Comparison of ENCODE assay signal across 8 cellular contexts in genomic region chr22:26360169-26360885, GRCh38.
A peak's percentile ranks its signal among the peaks of the same experiment; 100 is the strongest.
DNase-seq lines count a peak whose midpoint lies in the region; ATAC-seq and TF ChIP-seq lines count a peak whose summit lies in the region.

No MANE protein-coding gene starts in this region.

- H3K27ac ChIP-seq in SK-N-MC (no peak overlapping the region), thyroid gland (no peak overlapping the region)

- H3K9me3 ChIP-seq in MG63 = no peaks in the 10 kb centered on the region
- H3K9me3 ChIP-seq in SK-N-MC (ENCODE audit: low read depth, low read length) = no peaks in the 10 kb centered on the region
- no peaks in the 10 kb centered on the region for H3K9me3 ChIP-seq in thyroid gland

- peaks cover 5% of the 10 kb centered on the region for H3K9me3 Mint-ChIP-seq in glutamatergic neuron (ENCODE audit: unreplicated experiment)
- no peaks in the 10 kb centered on the region for H3K9me3 Mint-ChIP-seq in osteocyte (ENCODE audit: unreplicated experiment)

- H3K9ac ChIP-seq in SK-N-MC (ENCODE audit: insufficient read length) = peak overlapping the region; percentile 58

- TF ChIP-seq POLR2A in thyroid gland (IDR thresholded peaks at IDR 0.05) = no peak

- H3K4me1 Mint-ChIP-seq in glutamatergic neuron (ENCODE audit: low read depth, unreplicated experiment) (peaks cover 18% of the 10 kb centered on the region), osteocyte (ENCODE audit: unreplicated experiment) (peaks cover 6% of the 10 kb centered on the region)

- TF ChIP-seq CTCF in glutamatergic neuron (IDR thresholded peaks at IDR 0.05; ENCODE audit: partially characterized antibody, unreplicated experiment) = peak; percentile 95
- peak; percentile 90 for TF ChIP-seq CTCF in osteocyte (IDR thresholded peaks at IDR 0.05)
- TF ChIP-seq CTCF in thyroid gland (IDR thresholded peaks at IDR 0.05) = peak; percentile 68 to 96 (median 82)

- peak overlapping the region; percentile 46 for H3K4me3 Mint-ChIP-seq in glutamatergic neuron (ENCODE audit: unreplicated experiment)
- no peak overlapping the region for H3K4me3 Mint-ChIP-seq in osteocyte (ENCODE audit: unreplicated experiment)

- intact Hi-C loops in thyroid gland (cut with DNase I) = loop anchor here (10.0 kb wide), 1 partner anchor 304 kb away; no protein-coding TSS in a partner anchor

- no peak for ATAC-seq in GM18511 (IDR thresholded peaks at IDR 0.05; ENCODE audit: unreplicated experiment)

- peaks cover 5% of the 10 kb centered on the region for H3K27me3 Mint-ChIP-seq in glutamatergic neuron (ENCODE audit: unreplicated experiment)
- peaks cover 15% of the 10 kb centered on the region for H3K27me3 Mint-ChIP-seq in osteocyte (ENCODE audit: unreplicated experiment)

- H3K27me3 ChIP-seq in MG63 (no peaks in the 10 kb centered on the region), thyroid gland (no peaks in the 10 kb centered on the region)

- H3K36me3 Mint-ChIP-seq in glutamatergic neuron (ENCODE audit: unreplicated experiment) (no peaks in the 10 kb centered on the region), osteocyte (ENCODE audit: unreplicated experiment) (no peaks in the 10 kb centered on the region)

- H3K4me3 ChIP-seq in MG63 (no peak overlapping the region), SK-N-MC (peak overlapping the region; percentile 64), thyroid gland (replicated peaks in 1 of 3) (no peak overlapping the region)

- DNase-seq in ELF-1 (ENCODE audit: low read depth, low spot score) (peak; percentile 94), MG63 (peak; percentile 55), SK-N-MC (ENCODE audit: low read depth, low spot score) (peak; percentile 66), glutamatergic neuron (peak; percentile 74), osteocyte (ENCODE audit: extremely low spot score, unreplicated experiment) (peak; percentile 88), thyroid gland (peak; percentile 57 to 66)
- peak; percentile 63 for DNase-seq in activated naive CD4-positive, alpha-beta T cell treated with anti-CD3 and anti-CD28 coated beads, Interleukin-2, amount 50 U/mL, for 16 hours

- WGBS in thyroid gland, 2 donors = 9% methylated on average over 17 of the region's 17 CpGs

- H3K4me1 ChIP-seq in thyroid gland = no peaks in the 10 kb centered on the region

- H3K27ac Mint-ChIP-seq in glutamatergic neuron (ENCODE audit: unreplicated experiment) (no peak overlapping the region), osteocyte (ENCODE audit: unreplicated experiment) (no peak overlapping the region)

- H3K36me3 ChIP-seq in MG63 = no peaks in the 10 kb centered on the region
- H3K36me3 ChIP-seq in SK-N-MC (ENCODE audit: insufficient read depth, low read length) = no peaks in the 10 kb centered on the region
- no peaks in the 10 kb centered on the region for H3K36me3 ChIP-seq in thyroid gland
